ENCODE assay signal across 24 cellular contexts in the genomic region with DNA sequence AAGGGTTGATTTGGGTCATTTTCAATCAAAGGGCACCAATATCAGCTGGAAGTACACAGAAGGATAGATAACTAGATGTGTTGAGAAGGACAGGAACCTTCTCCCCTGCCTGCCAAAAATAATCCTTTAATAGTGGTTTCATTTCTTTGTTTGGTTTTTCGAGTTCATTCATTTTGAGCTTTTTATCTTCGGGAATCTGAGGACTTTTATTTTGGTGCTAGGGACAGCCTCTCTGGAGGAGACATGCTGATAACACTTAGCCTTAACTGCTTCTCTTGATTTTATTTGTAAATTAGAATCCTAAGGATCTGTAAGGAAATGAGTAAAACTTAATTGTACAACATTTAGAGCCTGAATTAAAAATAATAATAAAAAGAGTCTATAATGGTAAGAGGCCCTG.
"Had no signal": no experiment of that assay in that cellular context is flagged by ENCODE, and none has a peak within 500 bp of the region (broad histone marks: within the 10 kb centered on the region; RNA-seq: fewer than 3 reads in every experiment).

No MANE protein-coding gene starts in this region.

- H3K4me1 ChIP-seq: left lung, lower lobe of right lung, right lobe of liver, spleen, testis, upper lobe of right lung had no signal

- H3K27me3 ChIP-seq: heart left ventricle, left lung, right lobe of liver, spleen, testis, tibial nerve, upper lobe of right lung, vagina had no signal

- H3K36me3 ChIP-seq: left lung, lower lobe of right lung, right lobe of liver, spleen, tibial nerve, vagina had no signal

- DNase-seq: effector CD4-positive, alpha-beta T cell; erythroblast; foreskin melanocyte; heart left ventricle; hypothalamus; left lung; lower lobe of right lung; mesenchymal stem cell; midbrain; naive B cell; nephron progenitor cell; psoas muscle; retina; right lobe of liver; spleen; stimulated activated CD4-positive, alpha-beta T cell treated with anti-CD3 and anti-CD28 coated beads, Interleukin-2, amount 100 ng/mL, for 24 hours; stimulated activated CD4-positive, alpha-beta T cell treated with anti-CD3 and anti-CD28 coated beads, Interleukin-4, amount 100 ng/mL, for 4 hours; stimulated activated naive B cell treated with anti-CD40 and anti-IgM and Interleukin-4, amounts not matched to agents 10 μg/mL and 1 μg/mL and 100 μg/mL, for 72 hours; stimulated activated naive CD8-positive, alpha-beta T cell treated with anti-CD3 and anti-CD28 coated beads, Interleukin-15, amount 100 ng/mL, for 72 hours; testis; upper lobe of right lung had no signal

- H3K9me3 ChIP-seq: heart left ventricle, left lung, lower lobe of right lung, psoas muscle, right lobe of liver, spleen, testis, tibial nerve, upper lobe of right lung, vagina had no signal

- H3K27ac ChIP-seq: coronary artery, left lung, lower lobe of right lung, psoas muscle, right lobe of liver, spleen, testis, tibial nerve, upper lobe of right lung, vagina had no signal

- H3K4me3 ChIP-seq: coronary artery, heart left ventricle, left lung, lower lobe of right lung, psoas muscle, right lobe of liver, spleen, testis, tibial nerve, upper lobe of right lung, vagina had no signal

- ATAC-seq: heart left ventricle; left lung; lower lobe of right lung; psoas muscle; right lobe of liver; stimulated activated naive B cell treated with anti-CD40 and anti-IgM and Interleukin-4, amounts not matched to agents 10 μg/mL and 1 μg/mL and 100 μg/mL, for 72 hours; stimulated activated naive CD8-positive, alpha-beta T cell treated with anti-CD3 and anti-CD28 coated beads, Interleukin-15, amount 100 ng/mL, for 72 hours; upper lobe of right lung had no signal
